27 cellular contexts compared by ENCODE assay signal in the genomic region with DNA sequence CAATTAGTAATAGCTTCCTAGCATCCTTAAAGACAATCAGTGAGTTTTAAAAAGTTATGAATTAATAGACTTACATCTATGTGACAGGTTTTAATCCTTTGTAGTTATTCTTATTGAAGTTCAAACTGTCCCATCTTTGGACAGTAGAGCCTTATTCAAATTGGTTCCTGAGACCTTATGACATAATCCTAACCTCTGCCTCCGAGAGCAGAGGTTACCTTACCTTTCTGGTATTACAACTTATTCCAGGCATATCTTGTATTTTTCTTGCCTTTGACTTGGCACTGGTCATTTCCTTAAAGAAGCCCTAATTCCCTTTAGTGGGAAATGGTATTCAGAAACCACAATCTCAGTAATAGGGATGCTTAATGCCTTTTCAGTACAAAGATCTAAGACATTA. TPM values are rescaled to one million over a fixed set of nuclear protein-coding genes. Genes with fewer than 3 reads are reported as not detected.
DNase-seq lines count a peak whose midpoint lies in the region; ATAC-seq, FAIRE-seq and TF ChIP-seq lines count a peak whose summit lies in the region.
"Had no signal": no experiment of that assay in that cellular context is flagged by ENCODE, and none has a peak within 500 bp of the region (broad histone marks: within the 10 kb centered on the region; RNA-seq: fewer than 3 reads in every experiment).

No MANE protein-coding gene starts in this region.

- H3K4me3 Mint-ChIP-seq in CD4-positive, alpha-beta memory T cell: no peak overlapping the region
- H3K4me3 Mint-ChIP-seq: CD14-positive monocyte; CD4-positive, CD25-positive, alpha-beta regulatory T cell; CD8-positive, alpha-beta T cell had no signal

- no peaks in the 10 kb centered on the region for H3K9me3 Mint-ChIP-seq in CD4-positive, alpha-beta memory T cell
- H3K9me3 Mint-ChIP-seq: CD14-positive monocyte; CD4-positive, CD25-positive, alpha-beta regulatory T cell; CD8-positive, alpha-beta T cell had no signal

- H3K9me3 ChIP-seq in PC-9 (ENCODE audit: insufficient read depth, low read depth): no peaks in the 10 kb centered on the region
- no peaks in the 10 kb centered on the region for H3K9me3 ChIP-seq in CD4-positive, alpha-beta memory T cell (ENCODE audit: control insufficient read depth in 1 of 2, low read length in 2 of 2)
- H3K9me3 ChIP-seq: BE2C, Caco-2 had no signal

- CTCF ChIA-PET in PC-9 (lab: Charles Lee): no interaction called here
- CTCF ChIA-PET in CD4-positive, alpha-beta memory T cell (lab: Charles Lee; ENCODE audit: partially characterized antibody): no interaction called here

- no peaks in the 10 kb centered on the region for H3F3A ChIP-seq in PC-9 (ENCODE audit: insufficient read depth, low read depth)

- peaks cover 84% of the 10 kb centered on the region for H3K79me2 ChIP-seq in PC-9 (ENCODE audit: low read depth)

- POLR2A ChIA-PET in PC-9 (lab: Charles Lee; ENCODE audit: unreplicated experiment): no interaction called here
- POLR2A ChIA-PET in CD4-positive, alpha-beta memory T cell (lab: Charles Lee; ENCODE audit: partially characterized antibody): no interaction called here

- ATAC-seq in HG03565 (IDR thresholded peaks at IDR 0.05; ENCODE audit: unreplicated experiment): no peak
- ATAC-seq: CD8-positive, alpha-beta T cell; GM12878 had no signal

- intact Hi-C loops in PC-9 (cut with micrococcal nuclease; ENCODE audit: unreplicated experiment): no loop called here
- intact Hi-C loops in CD4-positive, alpha-beta memory T cell (cut with micrococcal nuclease): no loop called here

- H3K4me2 ChIP-seq in PC-9: no peak overlapping the region
- H3K4me2 ChIP-seq: BLaER1 had no signal

- DNase-seq in GM12891 (ENCODE audit: insufficient read length, low spot score) (no peak), GM19239 (ENCODE audit: insufficient read length, low spot score) (no peak), PC-9 (no peak), DMS114 treated with DMSO at 0.1 percent for 48 hours (lab: John Stamatoyannopoulos, UW; ENCODE audit: unreplicated experiment) (no peak)
- DNase-seq in CD4-positive, alpha-beta memory T cell: no peak
- DNase-seq: 8988T; ACHN; BE2C; C1 segment of cervical spinal cord; Caco-2; Calu3; CD4-positive, CD25-positive, alpha-beta regulatory T cell; CD8-positive, alpha-beta T cell; DMS153; DMS53; DMS79; DND-41; EL; GDM1 had no signal

- H4K20me1 ChIP-seq in PC-9 (ENCODE audit: insufficient read depth): peaks cover 23% of the 10 kb centered on the region

- no peaks in the 10 kb centered on the region for H3K27me3 ChIP-seq in PC-9 (ENCODE audit: insufficient read depth, low read depth)
- no peaks in the 10 kb centered on the region for H3K27me3 ChIP-seq in CD4-positive, alpha-beta memory T cell (ENCODE audit: insufficient read depth, low read length)
- H3K27me3 ChIP-seq: BE2C, BLaER1 had no signal

- H3K4me1 ChIP-seq in PC-9 (replicated peaks; ENCODE audit: insufficient read depth): peaks cover 17% of the 10 kb centered on the region; the same call in 1 of the 2 replicates
- peaks cover 8% of the 10 kb centered on the region for H3K4me1 ChIP-seq in CD4-positive, alpha-beta memory T cell (ENCODE audit: insufficient read depth, low read length)
- H3K4me1 ChIP-seq: BE2C had no signal

- no peaks in the 10 kb centered on the region for H3K36me3 ChIP-seq in PC-9 (ENCODE audit: low read depth)
- no peaks in the 10 kb centered on the region for H3K36me3 ChIP-seq in CD4-positive, alpha-beta memory T cell (ENCODE audit: insufficient read depth, low read length)

- TF ChIP-seq POLR2A in GM12891 (IDR thresholded peaks at IDR 0.05; ENCODE audit: low read depth, low read length): no peak

- BruUV-seq in PC-9 (replicated peaks; lab: Mats Ljungman, UMichigan): no TSS peak

- no peak overlapping the region for H3K4me3 ChIP-seq in PC-9
- H3K4me3 ChIP-seq in CD4-positive, alpha-beta memory T cell (ENCODE audit: low read length in 2 of 2): no peak overlapping the region
- H3K4me3 ChIP-seq: BLaER1, GM12878 had no signal

- peaks cover 0 to 9% of the 10 kb centered on the region in 2 donors for H3K36me3 Mint-ChIP-seq in CD4-positive, alpha-beta memory T cell
- H3K36me3 Mint-ChIP-seq: CD8-positive, alpha-beta T cell had no signal

- no peak for TF ChIP-seq CTCF in PC-9 (conservative IDR thresholded peaks at IDR 0.05)

- H3K9me2 ChIP-seq in PC-9 (ENCODE audit: insufficient read depth): no peaks in the 10 kb centered on the region

- FAIRE-seq in GM12891 (lab: Jason Lieb, UNC) (peak; percentile 62), GM19239 (lab: Jason Lieb, UNC) (peak; percentile 8)
- FAIRE-seq: GM12878 had no signal

- no peak overlapping the region for H3K27ac Mint-ChIP-seq in CD4-positive, alpha-beta memory T cell
- H3K27ac Mint-ChIP-seq: CD14-positive monocyte; CD4-positive, CD25-positive, alpha-beta regulatory T cell; CD8-positive, alpha-beta T cell had no signal

- H2AFZ ChIP-seq in PC-9: no peak overlapping the region

- H3K27ac ChIP-seq in PC-9: 0 out of 2 replicates have a peak overlapping the region, but pooled peaks have one; percentile 17
- H3K27ac ChIP-seq in CD4-positive, alpha-beta memory T cell (ENCODE audit: low read depth, low read length): no peak overlapping the region
- H3K27ac ChIP-seq: BLaER1 had no signal

- no peaks in the 10 kb centered on the region for H3K27me3 Mint-ChIP-seq in CD4-positive, alpha-beta memory T cell
- H3K27me3 Mint-ChIP-seq: CD4-positive, CD25-positive, alpha-beta regulatory T cell had no signal

- H3K4me1 Mint-ChIP-seq in CD4-positive, alpha-beta memory T cell: peaks cover 25 to 41% (median 30%) of the 10 kb centered on the region in 4 donors

TF ChIP-seq in GM12891, 5 proteins besides CTCF, POLR2A, EP300 and RAD21:
- TF ChIP-seq TAF1 (IDR thresholded peaks at IDR 0.05; ENCODE audit: low read depth, low read length) (no peak), PAX5 (IDR thresholded peaks at IDR 0.05; ENCODE audit: insufficient read depth, low read length, severe bottlenecking) (no peak), SPI1 (IDR thresholded peaks at IDR 0.05; ENCODE audit: low read depth, low read length) (no peak), POU2F2 (IDR thresholded peaks at IDR 0.05; ENCODE audit: low read depth, low read length) (no peak), POLR2AphosphoS5 (IDR thresholded peaks at IDR 0.05; ENCODE audit: low read depth, low read length) (no peak)

RNA-seq across cellular contexts. Expression of a gene that starts 21.8 kb away (rescaled TPM):
- polyA plus RNA-seq in GM12891 (2012; ENCODE audit: low read depth, missing spikeins): 4.5 TPM
- 30.1 and 31.4 TPM in 2 replicates for total RNA-seq in PC-9 (2021)
- 10 to 100 TPM; 30.3 to 38.3 TPM for total RNA-seq in CD4-positive, alpha-beta memory T cell
- 1 to 10 TPM; 6.9 to 8.7 TPM for polyA plus RNA-seq in CD4-positive, alpha-beta memory T cell

RNA-seq across cellular contexts. Expression of a gene that starts 35.9 kb away (rescaled TPM):
- not detected for polyA plus RNA-seq in GM12891 (2012; ENCODE audit: low read depth, missing spikeins)
- total RNA-seq in PC-9 (2021): not detected in 2 replicates
- not detected for total RNA-seq in CD4-positive, alpha-beta memory T cell
- polyA plus RNA-seq in CD4-positive, alpha-beta memory T cell: not detected
- total RNA-seq: A673; Caco-2; Calu3; CD4-positive, CD25-positive, alpha-beta regulatory T cell; CD8-positive, alpha-beta T cell; Daoy; G401; GM12878 had no signal
- polyA plus RNA-seq: AG04450, CD14-positive monocyte had no signal
